Comparison of ENCODE assay signal across 25 cellular contexts in the genomic region with DNA sequence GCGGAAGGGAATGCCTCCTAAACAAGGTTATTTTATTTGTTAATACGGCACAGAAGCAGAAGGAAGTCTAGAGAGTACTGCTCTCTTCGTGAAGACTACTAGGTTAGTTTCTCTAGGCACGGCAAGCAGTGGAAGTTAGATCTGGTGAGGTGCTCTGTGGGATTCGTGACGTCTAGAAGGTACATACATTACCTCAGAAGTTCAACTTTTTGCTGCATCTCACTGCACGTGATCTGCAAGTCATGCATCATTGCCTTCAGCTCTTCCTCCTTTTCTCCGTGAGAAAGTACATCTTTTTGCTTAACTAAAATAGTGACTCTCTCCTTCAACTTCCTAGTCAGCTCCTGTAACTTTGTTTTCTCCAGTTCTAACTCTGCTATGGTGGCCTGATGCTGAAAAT.
DNase-seq lines count a peak whose midpoint lies in the region; ATAC-seq and TF ChIP-seq lines count a peak whose summit lies in the region.
"Had no signal": no experiment of that assay in that cellular context is flagged by ENCODE, and none has a peak within 500 bp of the region (broad histone marks: within the 10 kb centered on the region; RNA-seq: fewer than 3 reads in every experiment).

No MANE protein-coding gene starts in this region.

- ATAC-seq in GM21786 (IDR thresholded peaks at IDR 0.05; ENCODE audit: unreplicated experiment) (peak; percentile 64), left ventricle myocardium superior (no peak), HG03432 (IDR thresholded peaks at IDR 0.05; ENCODE audit: unreplicated experiment) (no peak)
- peak; percentile 54 for ATAC-seq in naive thymus-derived CD4-positive, alpha-beta T cell
- ATAC-seq: left cardiac atrium, right cardiac atrium had no signal

- intact Hi-C loops in naive thymus-derived CD4-positive, alpha-beta T cell (cut with micrococcal nuclease): no loop called here
- intact Hi-C loops in left ventricle myocardium superior (cut with micrococcal nuclease): no loop called here

- H3K36me3 ChIP-seq in DOHH2 (ENCODE audit: control insufficient read depth, low read length) (peaks cover 91% of the 10 kb centered on the region), Peyer's patch (peaks cover 0 to 47% (median 0%) of the 10 kb centered on the region in 3 donors)
- peaks cover 20 to 69% (median 32%) of the 10 kb centered on the region in 3 experiments for H3K36me3 ChIP-seq in naive thymus-derived CD4-positive, alpha-beta T cell (ENCODE audit: control insufficient read depth in 2 of 3, insufficient read depth in 3 of 3, low read length in 3 of 3)

- no peaks in the 10 kb centered on the region for H3K27me3 ChIP-seq in DOHH2 (ENCODE audit: control insufficient read depth, low read length)
- no peaks in the 10 kb centered on the region for H3K27me3 ChIP-seq in Peyer's patch
- H3K27me3 ChIP-seq in naive thymus-derived CD4-positive, alpha-beta T cell (ENCODE audit: control insufficient read depth in 2 of 2, insufficient read depth in 2 of 2, low read length in 2 of 2): no peaks in the 10 kb centered on the region
- H3K27me3 ChIP-seq: ascending aorta, heart left ventricle, SJSA1 had no signal

- H3K9me3 ChIP-seq in DOHH2 (ENCODE audit: control insufficient read depth, insufficient read depth, low read length) (no peaks in the 10 kb centered on the region), Peyer's patch (peaks cover 0 to 5% (median 0%) of the 10 kb centered on the region in 4 donors)
- no peaks in the 10 kb centered on the region for H3K9me3 ChIP-seq in naive thymus-derived CD4-positive, alpha-beta T cell (ENCODE audit: control insufficient read depth in 2 of 3, low read length in 3 of 3)
- H3K9me3 ChIP-seq: ascending aorta, heart left ventricle, SJSA1 had no signal

- H3K9me2 ChIP-seq in DOHH2 (replicated peaks; ENCODE audit: control insufficient read depth, low read length): no peaks in the 10 kb centered on the region

- peak overlapping the region; percentile 70 for H3K27ac ChIP-seq in DOHH2 (ENCODE audit: low read depth, low read length)
- peak overlapping the region in 1 of 4 donors; percentile 46 for H3K27ac ChIP-seq in Peyer's patch
- no peak overlapping the region for H3K27ac ChIP-seq in naive thymus-derived CD4-positive, alpha-beta T cell (ENCODE audit: low read depth, low read length)
- H3K27ac ChIP-seq: ascending aorta, C4-2B, heart left ventricle, KMS-11, parathyroid adenoma, SJSA1 had no signal

- DNase-seq in Peyer's patch (peak in 2 of 3 donors; percentile 65 to 68), NK-92 (lab: John Stamatoyannopoulos, UW; ENCODE audit: unreplicated experiment) (no peak), NCI-H1694 (lab: John Stamatoyannopoulos, UW) (no peak), left ventricle myocardium superior (no peak)
- DNase-seq in naive thymus-derived CD4-positive, alpha-beta T cell: no peak
- DNase-seq: ACHN; activated CD4-positive, alpha-beta T cell treated with anti-CD3 and anti-CD28 coated beads, Interleukin-2, amount 10 ng/mL, durations not matched to agents 24 days and 14 days; heart left ventricle; left cardiac atrium; natural killer cell; NCI-H1930; NCI-H226; right cardiac atrium; stimulated activated CD4-positive, alpha-beta T cell treated with anti-CD3 and anti-CD28 coated beads, Interleukin-12 subunit alpha, Interleukin-12 subunit beta, amount 100 ng/mL, for 4 hours had no signal

- H3F3A ChIP-seq in DOHH2 (ENCODE audit: control insufficient read depth, insufficient read depth): peaks cover 13% of the 10 kb centered on the region; the same call in 1 of the 2 replicates

- CTCF ChIA-PET in naive thymus-derived CD4-positive, alpha-beta T cell (lab: Charles Lee): interaction anchor here (1.4 kb wide), 1 partner anchor 17 kb away, joined by 4 read pairs; no protein-coding TSS in a partner anchor

- TF ChIP-seq CTCF in DOHH2 (IDR thresholded peaks at IDR 0.05; ENCODE audit: low read depth, low read length, poor library complexity, severe bottlenecking): no peak
- TF ChIP-seq CTCF in Peyer's patch (IDR thresholded peaks at IDR 0.05): no peak

- no peak for TF ChIP-seq POLR2A in Peyer's patch (IDR thresholded peaks at IDR 0.05)

- no peaks in the 10 kb centered on the region for H4K20me1 ChIP-seq in DOHH2 (ENCODE audit: control insufficient read depth, insufficient read depth, low read depth, low read length)

- H3K27me3 Mint-ChIP-seq in naive thymus-derived CD4-positive, alpha-beta T cell: no peaks in the 10 kb centered on the region
- H3K27me3 Mint-ChIP-seq: activated CD4-positive, alpha-beta T cell treated with anti-CD3 and anti-CD28 coated beads, Interleukin-2, amount 10 ng/mL, durations not matched to agents 24 days and 14 days; activated naive CD8-positive, alpha-beta T cell; central memory CD8-positive, alpha-beta T cell had no signal

- peaks cover 22 to 45% (median 38%) of the 10 kb centered on the region in 5 donors for H3K36me3 Mint-ChIP-seq in naive thymus-derived CD4-positive, alpha-beta T cell

- H3K4me1 ChIP-seq in DOHH2 (ENCODE audit: control insufficient read depth, low read length) (peaks cover 24% of the 10 kb centered on the region), Peyer's patch (no peaks in the 10 kb centered on the region)
- H3K4me1 ChIP-seq in naive thymus-derived CD4-positive, alpha-beta T cell (ENCODE audit: control insufficient read depth in 2 of 2, insufficient read depth in 2 of 2, low read length in 2 of 2): no peaks in the 10 kb centered on the region
- H3K4me1 ChIP-seq: heart left ventricle, parathyroid adenoma, SJSA1 had no signal

- peak overlapping the region; percentile 84 for H3K4me2 ChIP-seq in DOHH2 (ENCODE audit: low read length)
- H3K4me2 ChIP-seq: KMS-11 had no signal

- peak overlapping the region; percentile 61 for H3K4me3 ChIP-seq in DOHH2 (ENCODE audit: low read length)
- no peak overlapping the region for H3K4me3 ChIP-seq in Peyer's patch
- H3K4me3 ChIP-seq in naive thymus-derived CD4-positive, alpha-beta T cell (ENCODE audit: low read length): no peak overlapping the region
- H3K4me3 ChIP-seq: ascending aorta, heart left ventricle, SJSA1 had no signal

- POLR2A ChIA-PET in naive thymus-derived CD4-positive, alpha-beta T cell (lab: Charles Lee): no interaction called here

- H3K4me1 Mint-ChIP-seq in naive thymus-derived CD4-positive, alpha-beta T cell: peaks cover 0 to 4% (median 0%) of the 10 kb centered on the region in 7 donors
- H3K4me1 Mint-ChIP-seq: natural killer cell had no signal

- peaks cover 16% of the 10 kb centered on the region for H3K79me2 ChIP-seq in DOHH2 (ENCODE audit: control insufficient read depth, low read length)
- H3K79me2 ChIP-seq: parathyroid adenoma had no signal

- H3K4me3 Mint-ChIP-seq in naive thymus-derived CD4-positive, alpha-beta T cell: no peak overlapping the region
- H3K4me3 Mint-ChIP-seq: activated CD4-positive, alpha-beta T cell treated with anti-CD3 and anti-CD28 coated beads, Interleukin-2, amount 10 ng/mL, durations not matched to agents 24 days and 14 days; activated naive CD8-positive, alpha-beta T cell; central memory CD8-positive, alpha-beta T cell; natural killer cell had no signal

- no peak overlapping the region for H3K27ac Mint-ChIP-seq in naive thymus-derived CD4-positive, alpha-beta T cell
- H3K27ac Mint-ChIP-seq: activated CD4-positive, alpha-beta T cell treated with anti-CD3 and anti-CD28 coated beads, Interleukin-2, amount 10 ng/mL, durations not matched to agents 24 days and 14 days; activated naive CD8-positive, alpha-beta T cell; activated T-helper 2 cell treated with anti-CD3 and anti-CD28 coated beads, Interferon-gamma antibody, Interleukin-2, Interleukin-4, amounts not matched to agents 10 μg/mL and 5 μg/mL and 100 μg/mL, durations not matched to agents 14 hours and 24 hours and 36 hours; natural killer cell had no signal

- peaks cover 0 to 2% (median 0%) of the 10 kb centered on the region in 11 donors for H3K9me3 Mint-ChIP-seq in naive thymus-derived CD4-positive, alpha-beta T cell
- H3K9me3 Mint-ChIP-seq: activated CD4-positive, alpha-beta T cell treated with anti-CD3 and anti-CD28 coated beads, Interleukin-2, amount 10 ng/mL, durations not matched to agents 24 days and 14 days; activated T-helper 2 cell treated with anti-CD3 and anti-CD28 coated beads, Interferon-gamma antibody, Interleukin-2, Interleukin-4, amounts not matched to agents 10 μg/mL and 5 μg/mL and 100 μg/mL, durations not matched to agents 14 hours and 24 hours and 36 hours; central memory CD8-positive, alpha-beta T cell; natural killer cell had no signal

Comparison
In these comparisons a context has a peak if more than half of its experiments do, and no peak if none do; other contexts are left out.
1. ATAC-seq: peak in GM21786 (single experiment) and naive thymus-derived CD4-positive, alpha-beta T cell (single experiment); none in left ventricle myocardium superior (single experiment) and HG03432 (single experiment).
2. DNase-seq: peak in Peyer's patch (2 of 3); none in naive thymus-derived CD4-positive, alpha-beta T cell (0 of 9), NK-92 (single experiment), NCI-H1694 (single experiment) and left ventricle myocardium superior (single experiment).